ENCODE assay signal across 1 cellular context in the genomic region with DNA sequence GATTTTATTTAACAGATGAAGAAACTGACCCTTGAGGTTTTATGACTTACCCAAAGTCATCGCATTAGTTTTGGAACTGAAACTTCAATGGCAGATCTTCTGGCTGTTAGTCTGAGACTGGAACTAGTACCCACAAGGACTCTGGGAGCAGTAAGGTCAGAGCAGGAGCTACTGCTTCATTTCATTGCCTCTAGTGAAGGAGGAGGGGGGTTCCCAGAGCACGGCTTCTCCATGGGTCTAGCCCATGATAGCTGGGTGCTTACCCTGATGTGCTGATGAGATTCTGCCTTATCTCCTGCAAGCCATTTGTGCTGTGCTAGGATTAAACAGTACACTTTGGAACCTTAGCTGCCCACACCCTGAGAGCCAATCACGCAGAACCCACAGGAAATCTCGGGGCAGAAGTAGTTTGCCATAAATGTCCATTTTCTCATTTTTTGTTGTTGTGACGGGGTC.
TF ChIP-seq lines count a peak whose summit lies in the region.

No MANE protein-coding gene starts in this region.

TF ChIP-seq in H1, 55 proteins besides CTCF, POLR2A, EP300 and RAD21:
- no peak for TF ChIP-seq KDM1A (IDR thresholded peaks at IDR 0.05; ENCODE audit: borderline replicate concordance, low read length)
- TF ChIP-seq SP2 (IDR thresholded peaks at IDR 0.05; ENCODE audit: low read length), result no peak
- no peak for TF ChIP-seq YY1 (IDR thresholded peaks at IDR 0.05; ENCODE audit: low read depth, low read length)
